Comparison of ENCODE assay signal across 17 cellular contexts in the genomic region with DNA sequence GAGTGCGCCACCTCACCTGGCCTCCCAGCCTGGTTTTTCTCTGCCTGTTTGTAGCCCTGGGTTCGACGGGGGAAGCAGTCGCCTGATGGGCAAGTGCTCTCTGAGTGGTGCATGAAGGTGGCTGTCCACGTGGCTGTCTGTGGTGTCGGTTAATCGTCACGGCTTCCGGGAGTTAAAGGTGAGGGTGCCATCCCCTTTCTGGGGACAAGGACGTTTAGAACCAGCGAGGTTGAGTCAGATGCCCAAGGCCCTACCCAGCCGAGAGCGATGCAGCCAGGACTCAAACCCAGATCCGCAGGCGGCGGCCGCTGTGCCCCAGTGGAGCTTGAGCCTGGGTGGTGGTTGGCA. TPM values are rescaled to one million over a fixed set of nuclear protein-coding genes. Genes with fewer than 3 reads are reported as not detected.
DNase-seq lines count a peak whose midpoint lies in the region; ATAC-seq and TF ChIP-seq lines count a peak whose summit lies in the region.
"Had no signal": no experiment of that assay in that cellular context is flagged by ENCODE, and none has a peak within 500 bp of the region (broad histone marks: within the 10 kb centered on the region; RNA-seq: fewer than 3 reads in every experiment).

No MANE protein-coding gene starts in this region.

- ATAC-seq in Right ventricle myocardium inferior: no peak
- ATAC-seq: GM23338 had no signal

- TF ChIP-seq POLR2A in prostate gland (IDR thresholded peaks at IDR 0.05) (no peak), uterus (IDR thresholded peaks at IDR 0.05) (no peak)

- no peak for TF ChIP-seq CTCF in left ventricle myocardium inferior (IDR thresholded peaks at IDR 0.05; ENCODE audit: borderline replicate concordance)
- no peak for TF ChIP-seq CTCF in endodermal cell (conservative IDR thresholded peaks at IDR 0.05)
- TF ChIP-seq CTCF in prostate gland (IDR thresholded peaks at IDR 0.05): no peak
- no peak for TF ChIP-seq CTCF in uterus (IDR thresholded peaks at IDR 0.05)

- peak overlapping the region; percentile 70 for H3K27ac Mint-ChIP-seq in endodermal cell
- no peak overlapping the region for H3K27ac Mint-ChIP-seq in activated T-helper 1 cell treated with anti-CD3 and anti-CD28 coated beads, Interleukin-12 subunit alpha, Interleukin-12 subunit beta, Interleukin-2, Interleukin-4 antibody, amounts not matched to agents 30 ng/mL and 10 ng/mL and 1 ng/mL, durations not matched to agents 14 hours and 24 hours and 36 hours
- H3K27ac Mint-ChIP-seq: GM23338; mesothelial cell of epicardium; T-helper 2 cell treated with Interferon-gamma antibody and Interleukin-4, amounts not matched to agents 5 μg/mL and 100 μg/mL, for 36 hours had no signal

- H3K9ac ChIP-seq in endodermal cell (ENCODE audit: extremely low read depth, low read length, poor library complexity, severe bottlenecking): no peak overlapping the region

- WGBS in endodermal cell (ENCODE audit: insufficient coverage in 1 of 2, insufficient read length in 1 of 2), 2 experiments: 91 to 95% methylated on average over 12 to 17 of the region's 17 CpGs
- WGBS in prostate gland: 93% methylated on average over 17 of the region's 17 CpGs

- no peak overlapping the region for H3K4me3 Mint-ChIP-seq in endodermal cell
- no peak overlapping the region for H3K4me3 Mint-ChIP-seq in activated T-helper 1 cell treated with anti-CD3 and anti-CD28 coated beads, Interleukin-12 subunit alpha, Interleukin-12 subunit beta, Interleukin-2, Interleukin-4 antibody, amounts not matched to agents 30 ng/mL and 10 ng/mL and 1 ng/mL, durations not matched to agents 14 hours and 24 hours and 36 hours
- H3K4me3 Mint-ChIP-seq: GM23338; mesothelial cell of epicardium; T-helper 2 cell treated with Interferon-gamma antibody and Interleukin-4, amounts not matched to agents 5 μg/mL and 100 μg/mL, for 36 hours had no signal

- in situ Hi-C loops in HAP-1 (cut with MboI; ENCODE audit: low sequenced_read_pairs): no loop called here

- intact Hi-C loops in left ventricle myocardium inferior (cut with micrococcal nuclease): no loop called here
- intact Hi-C loops in Right ventricle myocardium inferior (cut with DNase I): loop anchor here (2.0 to 10.0 kb wide), 2 partner anchors 33 to 49 kb away; a partner anchor contains a TSS
- intact Hi-C loops in prostate gland (cut with DNase I): no loop called here
- intact Hi-C loops in uterus (cut with DNase I; ENCODE audit: low total_unique reads): no loop called here
- intact Hi-C loops in activated T-helper 1 cell treated with anti-CD3 and anti-CD28 coated beads, Interleukin-12 subunit alpha, Interleukin-12 subunit beta, Interleukin-2, Interleukin-4 antibody, amounts not matched to agents 30 ng/mL and 10 ng/mL and 1 ng/mL, durations not matched to agents 14 hours and 24 hours and 36 hours (cut with micrococcal nuclease): loop anchor here (1.0 kb wide), 1 partner anchor 69 kb away; no protein-coding TSS in a partner anchor

- peaks cover 6% of the 10 kb centered on the region for H3K4me1 Mint-ChIP-seq in endodermal cell
- no peaks in the 10 kb centered on the region for H3K4me1 Mint-ChIP-seq in activated T-helper 1 cell treated with anti-CD3 and anti-CD28 coated beads, Interleukin-12 subunit alpha, Interleukin-12 subunit beta, Interleukin-2, Interleukin-4 antibody, amounts not matched to agents 30 ng/mL and 10 ng/mL and 1 ng/mL, durations not matched to agents 14 hours and 24 hours and 36 hours (ENCODE audit: low read depth)

- H3K27ac ChIP-seq in left ventricle myocardium inferior (replicated peaks): peak overlapping the region; percentile 96
- H3K27ac ChIP-seq in endodermal cell (ENCODE audit: low read depth, low read length): no peak overlapping the region
- H3K27ac ChIP-seq in prostate gland: peak overlapping the region; percentile 87 to 95
- peak overlapping the region; percentile 69 to 88 for H3K27ac ChIP-seq in uterus

- H3K36me3 ChIP-seq in left ventricle myocardium inferior: no peaks in the 10 kb centered on the region
- H3K36me3 ChIP-seq in endodermal cell (ENCODE audit: control insufficient read depth, insufficient read depth, low read length): no peaks in the 10 kb centered on the region
- H3K36me3 ChIP-seq in prostate gland: no peaks in the 10 kb centered on the region
- no peaks in the 10 kb centered on the region for H3K36me3 ChIP-seq in uterus
- H3K36me3 ChIP-seq in HAP-1 (replicated peaks): no peaks in the 10 kb centered on the region
- H3K36me3 ChIP-seq: ovary had no signal

- H3K9me3 Mint-ChIP-seq in endodermal cell: no peaks in the 10 kb centered on the region
- no peaks in the 10 kb centered on the region for H3K9me3 Mint-ChIP-seq in activated T-helper 1 cell treated with anti-CD3 and anti-CD28 coated beads, Interleukin-12 subunit alpha, Interleukin-12 subunit beta, Interleukin-2, Interleukin-4 antibody, amounts not matched to agents 30 ng/mL and 10 ng/mL and 1 ng/mL, durations not matched to agents 14 hours and 24 hours and 36 hours
- H3K9me3 Mint-ChIP-seq: GM23338; mesothelial cell of epicardium; T-helper 2 cell treated with Interferon-gamma antibody and Interleukin-4, amounts not matched to agents 5 μg/mL and 100 μg/mL, for 36 hours had no signal

- H3K36me3 Mint-ChIP-seq in endodermal cell (ENCODE audit: low read depth): no peaks in the 10 kb centered on the region
- no peaks in the 10 kb centered on the region for H3K36me3 Mint-ChIP-seq in activated T-helper 1 cell treated with anti-CD3 and anti-CD28 coated beads, Interleukin-12 subunit alpha, Interleukin-12 subunit beta, Interleukin-2, Interleukin-4 antibody, amounts not matched to agents 30 ng/mL and 10 ng/mL and 1 ng/mL, durations not matched to agents 14 hours and 24 hours and 36 hours (ENCODE audit: low read depth)
- H3K36me3 Mint-ChIP-seq: mesothelial cell of epicardium had no signal

- H3K27me3 Mint-ChIP-seq in endodermal cell (ENCODE audit: insufficient read depth): no peaks in the 10 kb centered on the region
- peaks cover 3% of the 10 kb centered on the region for H3K27me3 Mint-ChIP-seq in activated T-helper 1 cell treated with anti-CD3 and anti-CD28 coated beads, Interleukin-12 subunit alpha, Interleukin-12 subunit beta, Interleukin-2, Interleukin-4 antibody, amounts not matched to agents 30 ng/mL and 10 ng/mL and 1 ng/mL, durations not matched to agents 14 hours and 24 hours and 36 hours (ENCODE audit: insufficient read depth)

- no peaks in the 10 kb centered on the region for H3K9me3 ChIP-seq in left ventricle myocardium inferior (replicated peaks)
- no peaks in the 10 kb centered on the region for H3K9me3 ChIP-seq in endodermal cell (ENCODE audit: control insufficient read depth, low read length)
- no peaks in the 10 kb centered on the region for H3K9me3 ChIP-seq in prostate gland
- H3K9me3 ChIP-seq in uterus: no peaks in the 10 kb centered on the region
- no peaks in the 10 kb centered on the region for H3K9me3 ChIP-seq in HAP-1
- H3K9me3 ChIP-seq: ovary had no signal

- no peak for DNase-seq in left ventricle myocardium inferior
- no peak for DNase-seq in Right ventricle myocardium inferior (ENCODE audit: missing footprints)
- DNase-seq in endodermal cell: no peak
- no peak for DNase-seq in prostate gland (ENCODE audit: low spot score)
- DNase-seq in uterus: no peak
- DNase-seq in HAP-1 (ENCODE audit: low spot score in 2 of 2): no peak
- no peak for DNase-seq in stimulated activated naive CD4-positive, alpha-beta T cell (lab: John Stamatoyannopoulos, UW)
- DNase-seq in activated T-helper 1 cell treated with anti-CD3 and anti-CD28 coated beads, Interleukin-12 subunit alpha, Interleukin-12 subunit beta, Interleukin-2, Interleukin-4 antibody, amounts not matched to agents 30 ng/mL and 10 ng/mL and 1 ng/mL, durations not matched to agents 14 hours and 24 hours and 36 hours (ENCODE audit: low spot score): no peak
- DNase-seq: activated CD4-positive, alpha-beta T cell treated with anti-CD3 and anti-CD28 coated beads, Interleukin-2, amount 50 U/mL, for 1 hour; activated T-cell treated with anti-CD3 and anti-CD28 coated beads, Interleukin-2, amount 50 U/mL, for 48 hours; KBM-7; NCI-H1436; NCI-H510A; ovary had no signal

- H3K27me3 ChIP-seq in left ventricle myocardium inferior (ENCODE audit: low read depth) (no peaks in the 10 kb centered on the region), endodermal cell (ENCODE audit: control insufficient read depth, insufficient read depth, low read length, poor library complexity, severe bottlenecking) (no peaks in the 10 kb centered on the region), prostate gland (replicated peaks; ENCODE audit: insufficient read depth) (no peaks in the 10 kb centered on the region), uterus (no peaks in the 10 kb centered on the region), HAP-1 (ENCODE audit: low read depth) (no peaks in the 10 kb centered on the region)
- H3K27me3 ChIP-seq: ovary had no signal

- H3K4me1 ChIP-seq in left ventricle myocardium inferior (peaks cover 96% of the 10 kb centered on the region), endodermal cell (ENCODE audit: control insufficient read depth, insufficient read depth, low read length) (no peaks in the 10 kb centered on the region), prostate gland (replicated peaks) (peaks cover 69% of the 10 kb centered on the region), uterus (peaks cover 14 to 73% of the 10 kb centered on the region in 2 donors), HAP-1 (no peaks in the 10 kb centered on the region)

- no peak overlapping the region for H3K4me3 ChIP-seq in left ventricle myocardium inferior
- no peak overlapping the region for H3K4me3 ChIP-seq in endodermal cell (ENCODE audit: low read length)
- no peak overlapping the region for H3K4me3 ChIP-seq in prostate gland
- no peak overlapping the region for H3K4me3 ChIP-seq in uterus
- no peak overlapping the region for H3K4me3 ChIP-seq in HAP-1
- H3K4me3 ChIP-seq: GM23338, ovary had no signal

RNA-seq across cellular contexts. Expression of a gene that starts 47.7 kb away (rescaled TPM):
- 57.1 TPM for total RNA-seq in left ventricle myocardium inferior
- total RNA-seq in Right ventricle myocardium inferior: 91.1 TPM
- total RNA-seq in endodermal cell: 10 to 100 TPM; 58.3 to 70.6 TPM
- polyA plus RNA-seq in endodermal cell (2013, experiment 1 of 2): 37.4 TPM
- 33.9 TPM for polyA plus RNA-seq in endodermal cell (2013, experiment 2 of 2)
- 10 to 100 TPM; 69.5 to 84.1 TPM for total RNA-seq in prostate gland
- 10 to 100 TPM; 17.1 to 84.6 (median 24.0) TPM for total RNA-seq in uterus
- 0.71 and 0.91 TPM in 2 replicates for total RNA-seq in activated T-helper 1 cell treated with anti-CD3 and anti-CD28 coated beads, Interleukin-12 subunit alpha, Interleukin-12 subunit beta, Interleukin-2, Interleukin-4 antibody, amounts not matched to agents 30 ng/mL and 10 ng/mL and 1 ng/mL, durations not matched to agents 14 hours and 24 hours and 36 hours

Comparison
In these comparisons a context has a peak if more than half of its experiments do, and no peak if none do; other contexts are left out.
1. intact Hi-C loops: an anchor here in Right ventricle myocardium inferior (2.0 to 10.0 kb wide) and activated T-helper 1 cell treated with anti-CD3 and anti-CD28 coated beads, Interleukin-12 subunit alpha, Interleukin-12 subunit beta, Interleukin-2, Interleukin-4 antibody, amounts not matched to agents 30 ng/mL and 10 ng/mL and 1 ng/mL, durations not matched to agents 14 hours and 24 hours and 36 hours (1.0 kb wide); none called in left ventricle myocardium inferior, prostate gland and uterus.